ENCODE assay signal across 18 cellular contexts in the genomic region with DNA sequence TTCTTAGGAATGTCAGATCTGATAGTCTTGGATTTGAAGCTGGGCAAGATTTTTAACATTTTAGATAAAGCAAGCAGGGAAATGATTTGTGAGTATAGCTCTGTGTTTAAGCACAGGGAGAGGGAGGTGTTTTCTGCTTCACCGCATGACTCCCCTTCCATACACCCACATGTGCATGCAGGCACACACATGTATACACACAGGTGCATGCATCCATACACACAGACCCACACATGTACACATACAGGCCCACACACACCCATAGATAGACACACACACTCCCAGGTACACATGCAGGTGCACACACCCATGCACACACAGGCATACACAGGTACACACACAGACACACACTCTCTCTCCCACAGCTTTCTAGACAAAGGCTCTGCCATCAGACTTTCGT.
DNase-seq lines count a peak whose midpoint lies in the region; ATAC-seq and TF ChIP-seq lines count a peak whose summit lies in the region.
"Had no signal": no experiment of that assay in that cellular context is flagged by ENCODE, and none has a peak within 500 bp of the region (broad histone marks: within the 10 kb centered on the region; RNA-seq: fewer than 3 reads in every experiment).

No MANE protein-coding gene starts in this region.

- H3K27me3 Mint-ChIP-seq in natural killer cell treated with Interleukin-12 subunit alpha and Interleukin-12 subunit beta and Interleukin-15 and Interleukin-18, amount 100 ng/mL, for 72 hours, result peaks cover 0 to 7% of the 10 kb centered on the region in 2 donors
- H3K27me3 Mint-ChIP-seq in natural killer cell (ENCODE audit: low read depth in 2 of 2) (peaks cover 0 to 9% of the 10 kb centered on the region in 2 donors), brain (no peaks in the 10 kb centered on the region)
- no peaks in the 10 kb centered on the region for H3K27me3 Mint-ChIP-seq in activated CD4-positive, alpha-beta memory T cell treated with anti-CD3 and anti-CD28 coated beads, Interleukin-2, amount 10 ng/mL, durations not matched to agents 7 days and 5 days

- H3K27ac Mint-ChIP-seq in natural killer cell treated with Interleukin-12 subunit alpha and Interleukin-12 subunit beta and Interleukin-15 and Interleukin-18, amount 100 ng/mL, for 72 hours, result peak overlapping the region; percentile 57 to 77
- peak overlapping the region in 1 of 2 donors; percentile 35 for H3K27ac Mint-ChIP-seq in natural killer cell
- H3K27ac Mint-ChIP-seq in activated CD4-positive, alpha-beta memory T cell treated with anti-CD3 and anti-CD28 coated beads, Interleukin-2, amount 10 ng/mL, durations not matched to agents 7 days and 5 days, result peak overlapping the region; percentile 40
- peak overlapping the region; percentile 17 to 90 (median 37) for H3K27ac Mint-ChIP-seq in brain
- H3K27ac Mint-ChIP-seq: H9, neural progenitor cell had no signal

- peaks cover 45% of the 10 kb centered on the region for H3K4me1 ChIP-seq in thymus (ENCODE audit: control insufficient read depth, insufficient read depth, low read length)
- H3K4me1 ChIP-seq in esophagus squamous epithelium, result peaks cover 0 to 19% (median 3%) of the 10 kb centered on the region in 3 donors
- H3K4me1 ChIP-seq: right atrium auricular region, testis had no signal

- H3K9me3 ChIP-seq in thymus (ENCODE audit: control insufficient read depth) (peaks cover 1% of the 10 kb centered on the region), esophagus squamous epithelium (no peaks in the 10 kb centered on the region)
- H3K9me3 ChIP-seq: right atrium auricular region, testis had no signal

- CTCF ChIA-PET in activated CD4-positive, alpha-beta memory T cell treated with anti-CD3 and anti-CD28 coated beads, Interleukin-2, amount 10 ng/mL, durations not matched to agents 7 days and 5 days (lab: Charles Lee), result interaction anchor here (0.5 to 6.3 kb wide), 7 partner anchors 67 to 1094 kb away, joined by 3 to 55 read pairs (median 5); no protein-coding TSS in a partner anchor

- H3K36me3 ChIP-seq in thymus (ENCODE audit: control insufficient read depth, insufficient read depth) (no peaks in the 10 kb centered on the region), esophagus squamous epithelium (no peaks in the 10 kb centered on the region)
- H3K36me3 ChIP-seq: neural progenitor cell, right atrium auricular region had no signal

- TF ChIP-seq POLR2A in esophagus squamous epithelium (IDR thresholded peaks at IDR 0.05), result no peak

- H3K9me3 Mint-ChIP-seq in natural killer cell treated with Interleukin-12 subunit alpha and Interleukin-12 subunit beta and Interleukin-15 and Interleukin-18, amount 100 ng/mL, for 72 hours, result no peaks in the 10 kb centered on the region
- H3K9me3 Mint-ChIP-seq in natural killer cell (no peaks in the 10 kb centered on the region), brain (peaks cover 0 to 7% (median 0%) of the 10 kb centered on the region in 5 experiments)
- no peaks in the 10 kb centered on the region for H3K9me3 Mint-ChIP-seq in activated CD4-positive, alpha-beta memory T cell treated with anti-CD3 and anti-CD28 coated beads, Interleukin-2, amount 10 ng/mL, durations not matched to agents 7 days and 5 days
- H3K9me3 Mint-ChIP-seq: H9, neural progenitor cell had no signal

- TF ChIP-seq CTCF in natural killer cell (IDR thresholded peaks at IDR 0.05) (no peak), brain (conservative IDR thresholded peaks at IDR 0.05) (no peak), esophagus squamous epithelium (IDR thresholded peaks at IDR 0.05) (no peak)

- H3K27me3 ChIP-seq in thymus (ENCODE audit: control insufficient read depth, insufficient read depth) (no peaks in the 10 kb centered on the region), esophagus squamous epithelium (peaks cover 0 to 22% (median 0%) of the 10 kb centered on the region in 4 donors)
- H3K27me3 ChIP-seq: neural progenitor cell, right atrium auricular region, testis had no signal

- H3K27ac ChIP-seq in thymus (ENCODE audit: low read depth), result peak overlapping the region; percentile 96
- no peak overlapping the region for H3K27ac ChIP-seq in esophagus squamous epithelium
- H3K27ac ChIP-seq: neural progenitor cell, right atrium auricular region, testis had no signal

- ATAC-seq in natural killer cell treated with Interleukin-12 subunit alpha and Interleukin-12 subunit beta and Interleukin-15 and Interleukin-18, amount 100 ng/mL, for 72 hours, result peak in 1 of 2 donors; percentile 20
- no peak for ATAC-seq in natural killer cell
- no peak for ATAC-seq in HG03175 (IDR thresholded peaks at IDR 0.05; ENCODE audit: unreplicated experiment)
- ATAC-seq in HG02884 (IDR thresholded peaks at IDR 0.05; ENCODE audit: unreplicated experiment), result no peak

- POLR2A ChIA-PET in activated CD4-positive, alpha-beta memory T cell treated with anti-CD3 and anti-CD28 coated beads, Interleukin-2, amount 10 ng/mL, durations not matched to agents 7 days and 5 days (lab: Charles Lee), result interaction anchor here (0.7 to 6.8 kb wide), 10 partner anchors 37 to 1136 kb away, joined by 3 to 64 read pairs (median 4); a partner anchor contains a TSS

- intact Hi-C loops in natural killer cell (cut with micrococcal nuclease) (no loop called here), esophagus squamous epithelium (cut with DNase I) (loop anchor here (10.0 kb wide), 1 partner anchor 1138 kb away; a partner anchor contains a TSS)

- peak overlapping the region; percentile 36 for H3K4me3 ChIP-seq in thymus (ENCODE audit: low read length)
- H3K4me3 ChIP-seq in esophagus squamous epithelium, result no peak overlapping the region
- H3K4me3 ChIP-seq: neural progenitor cell, right atrium auricular region, testis had no signal

- no peak overlapping the region for H3K4me3 Mint-ChIP-seq in natural killer cell treated with Interleukin-12 subunit alpha and Interleukin-12 subunit beta and Interleukin-15 and Interleukin-18, amount 100 ng/mL, for 72 hours
- H3K4me3 Mint-ChIP-seq in natural killer cell, result no peak overlapping the region
- H3K4me3 Mint-ChIP-seq in activated CD4-positive, alpha-beta memory T cell treated with anti-CD3 and anti-CD28 coated beads, Interleukin-2, amount 10 ng/mL, durations not matched to agents 7 days and 5 days, result peak overlapping the region; percentile 5
- peak overlapping the region; percentile 6 to 57 (median 24) for H3K4me3 Mint-ChIP-seq in brain
- H3K4me3 Mint-ChIP-seq: neural progenitor cell had no signal

- H3K36me3 Mint-ChIP-seq in natural killer cell treated with Interleukin-12 subunit alpha and Interleukin-12 subunit beta and Interleukin-15 and Interleukin-18, amount 100 ng/mL, for 72 hours, result no peaks in the 10 kb centered on the region
- H3K36me3 Mint-ChIP-seq in natural killer cell, result no peaks in the 10 kb centered on the region
- H3K36me3 Mint-ChIP-seq in activated CD4-positive, alpha-beta memory T cell treated with anti-CD3 and anti-CD28 coated beads, Interleukin-2, amount 10 ng/mL, durations not matched to agents 7 days and 5 days (ENCODE audit: low read depth), result peaks cover 3% of the 10 kb centered on the region
- H3K36me3 Mint-ChIP-seq in brain, result no peaks in the 10 kb centered on the region
- H3K36me3 Mint-ChIP-seq: neural progenitor cell had no signal

- 61% methylated on average over 2 of the region's 2 CpGs for WGBS in thymus
- WGBS in esophagus squamous epithelium, 2 donors, result 71 to 81% methylated on average over 2 of the region's 2 CpGs

- no peak for DNase-seq in natural killer cell treated with Interleukin-12 subunit alpha and Interleukin-12 subunit beta and Interleukin-15 and Interleukin-18, amount 100 ng/mL, for 72 hours (ENCODE audit: low spot score)
- no peak for DNase-seq in natural killer cell
- DNase-seq in activated CD4-positive, alpha-beta memory T cell treated with anti-CD3 and anti-CD28 coated beads, Interleukin-2, amount 10 ng/mL, durations not matched to agents 7 days and 5 days, result no peak
- DNase-seq in esophagus squamous epithelium (lab: John Stamatoyannopoulos, UW), result no peak
- DNase-seq: effector CD8-positive, alpha-beta T cell; H9; islet precursor cell; NCI-H1694 treated with DMSO at 0.1 percent for 48 hours; NCI-H524 treated with DMSO at 0.1 percent for 48 hours; SIG-M5; T-helper 9 cell; testis had no signal

- H3K4me1 Mint-ChIP-seq in natural killer cell treated with Interleukin-12 subunit alpha and Interleukin-12 subunit beta and Interleukin-15 and Interleukin-18, amount 100 ng/mL, for 72 hours (ENCODE audit: low read depth in 2 of 2), result peaks cover 31 to 48% of the 10 kb centered on the region in 2 donors
- H3K4me1 Mint-ChIP-seq in natural killer cell (peaks cover 35 to 45% of the 10 kb centered on the region in 2 donors), brain (peaks cover 74% of the 10 kb centered on the region)
- peaks cover 58% of the 10 kb centered on the region for H3K4me1 Mint-ChIP-seq in activated CD4-positive, alpha-beta memory T cell treated with anti-CD3 and anti-CD28 coated beads, Interleukin-2, amount 10 ng/mL, durations not matched to agents 7 days and 5 days

Comparison
In these comparisons a context has a peak if more than half of its experiments do, and no peak if none do; other contexts are left out.
1. H3K4me3 Mint-ChIP-seq: peak in activated CD4-positive, alpha-beta memory T cell treated with anti-CD3 and anti-CD28 coated beads, Interleukin-2, amount 10 ng/mL, durations not matched to agents 7 days and 5 days (single experiment) and brain (5 of 5); none in natural killer cell treated with Interleukin-12 subunit alpha and Interleukin-12 subunit beta and Interleukin-15 and Interleukin-18, amount 100 ng/mL, for 72 hours (single experiment) and natural killer cell (single experiment).